Comparison of ENCODE assay signal across 8 cellular contexts in genomic region chr13:101757446-101758039, GRCh38.
A peak's percentile ranks its signal among the peaks of the same experiment; 100 is the strongest.
DNase-seq lines count a peak whose midpoint lies in the region; ATAC-seq and TF ChIP-seq lines count a peak whose summit lies in the region.

No MANE protein-coding gene starts in this region.

- DNase-seq in A673 (ENCODE audit: low spot score): peak; percentile 69
- peak; percentile 17 for DNase-seq in GM13976 (ENCODE audit: low spot score)
- peak; percentile 57 for DNase-seq in NCI-H1436 (lab: John Stamatoyannopoulos, UW)
- no peak for DNase-seq in left ventricle myocardium inferior
- no peak for DNase-seq in thyroid gland
- DNase-seq in GM19240 (ENCODE audit: insufficient read length, low spot score): no peak

- TF ChIP-seq CTCF in A673 (conservative IDR thresholded peaks at IDR 0.05; ENCODE audit: low read depth, low read length) (peak; percentile 70), GM13976 (IDR thresholded peaks at IDR 0.05; ENCODE audit: borderline replicate concordance, control extremely low read depth, extremely low read depth, insufficient read depth, missing control alignments) (peak; percentile 26), WI38 (IDR thresholded peaks at IDR 0.05; ENCODE audit: low read depth, low read length) (peak; percentile 35; the same call in 1 of the 2 replicates), left ventricle myocardium inferior (IDR thresholded peaks at IDR 0.05; ENCODE audit: borderline replicate concordance) (peak; percentile 61), thyroid gland (IDR thresholded peaks at IDR 0.05) (peak in 4 of 6 experiments; percentile 18 to 60 (median 53))

- H3K27ac ChIP-seq in A673 (ENCODE audit: low read depth, low read length, poor library complexity, severe bottlenecking) (no peak overlapping the region), left ventricle myocardium inferior (replicated peaks) (no peak overlapping the region), thyroid gland (no peak overlapping the region)

- H3K9me3 ChIP-seq in A673 (ENCODE audit: low read depth, low read length, poor library complexity, severe bottlenecking) (no peaks in the 10 kb centered on the region), left ventricle myocardium inferior (replicated peaks) (no peaks in the 10 kb centered on the region), thyroid gland (no peaks in the 10 kb centered on the region)

- H3K27me3 ChIP-seq in A673 (replicated peaks; ENCODE audit: insufficient read depth, low read depth, low read length, poor library complexity): no peaks in the 10 kb centered on the region
- no peaks in the 10 kb centered on the region for H3K27me3 ChIP-seq in left ventricle myocardium inferior (ENCODE audit: low read depth)
- no peaks in the 10 kb centered on the region for H3K27me3 ChIP-seq in thyroid gland

- peak; percentile 78 for ATAC-seq in HG02759 (IDR thresholded peaks at IDR 0.05; ENCODE audit: unreplicated experiment)

- intact Hi-C loops in A673 (cut with micrococcal nuclease; ENCODE audit: unreplicated experiment): loop anchor here (1.0 to 2.0 kb wide), 2 partner anchors 243 to 607 kb away; no protein-coding TSS in a partner anchor
- intact Hi-C loops in left ventricle myocardium inferior (cut with micrococcal nuclease): loop anchor here (2.0 kb wide), 1 partner anchor 243 kb away; no protein-coding TSS in a partner anchor
- intact Hi-C loops in thyroid gland (cut with DNase I): no loop called here

- no peak for TF ChIP-seq POLR2A in thyroid gland (IDR thresholded peaks at IDR 0.05)

- CTCF ChIA-PET in A673 (lab: Charles Lee): interaction anchor here (0.8 to 1.4 kb wide), 2 partner anchors 607 to 613 kb away, joined by 3 read pairs; no protein-coding TSS in a partner anchor

- POLR2A ChIA-PET in A673 (lab: Charles Lee; ENCODE audit: low non-redundant PET): interaction anchor here (0.5 kb wide), 1 partner anchor 175 kb away, joined by 8 read pairs; no protein-coding TSS in a partner anchor

- 6 to 8% methylated on average over 1 of the region's 1 CpG for WGBS in thyroid gland, 2 donors

- no TSS peak for BruUV-seq in A673 (replicated peaks; lab: Mats Ljungman, UMichigan)

- no peaks in the 10 kb centered on the region for H3K36me3 ChIP-seq in A673 (ENCODE audit: insufficient read depth, low read length, poor library complexity, severe bottlenecking)
- H3K36me3 ChIP-seq in left ventricle myocardium inferior: no peaks in the 10 kb centered on the region
- H3K36me3 ChIP-seq in thyroid gland: no peaks in the 10 kb centered on the region

- no peaks in the 10 kb centered on the region for H3K4me1 ChIP-seq in A673 (ENCODE audit: insufficient read depth, low read length, poor library complexity, severe bottlenecking)
- no peaks in the 10 kb centered on the region for H3K4me1 ChIP-seq in left ventricle myocardium inferior
- no peaks in the 10 kb centered on the region for H3K4me1 ChIP-seq in thyroid gland

- no peak overlapping the region for H3K4me3 ChIP-seq in A673 (ENCODE audit: low read depth, low read length, poor library complexity, severe bottlenecking)
- H3K4me3 ChIP-seq in WI38 (ENCODE audit: low read depth, low read length): no peak overlapping the region
- H3K4me3 ChIP-seq in left ventricle myocardium inferior: no peak overlapping the region
- H3K4me3 ChIP-seq in thyroid gland (replicated peaks in 1 of 3): no peak overlapping the region

- in situ Hi-C loops in GM13976 (cut with MboI; ENCODE audit: low sequenced_read_pairs, unreplicated experiment): loop anchor here (10.0 to 25.0 kb wide), 2 partner anchors 243 to 595 kb away; no protein-coding TSS in a partner anchor

Comparison
In these comparisons a context has a peak if more than half of its experiments do, and no peak if none do; other contexts are left out.
1. DNase-seq: peak in A673 (single experiment), GM13976 (single experiment) and NCI-H1436 (single experiment); none in left ventricle myocardium inferior (single experiment), thyroid gland (0 of 2) and GM19240 (single experiment).
2. Peak in every context shown above with its lines, with median percentiles within 50 percentile points of each other: CTCF ChIP-seq.